ENCODE assay signal across 25 cellular contexts in genomic region chr1:182877331-182877730, GRCh38.
"Had no signal": no experiment of that assay in that cellular context is flagged by ENCODE, and none has a peak within 500 bp of the region (broad histone marks: within the 10 kb centered on the region; RNA-seq: fewer than 3 reads in every experiment).

No MANE protein-coding gene starts in this region.

- H3K27ac Mint-ChIP-seq: activated B cell treated with CpG ODN at 0.5 μM for 24 hours; activated naive CD8-positive, alpha-beta T cell treated with anti-CD3 and anti-CD28 coated beads, Interleukin-2, amount 10 ng/mL, durations not matched to agents 7 days and 5 days; mesothelial cell of epicardium; stimulated activated memory B cell treated with anti-CD40 and anti-IgM and Interleukin-4, amounts not matched to agents 10 μg/mL and 1 μg/mL and 100 μg/mL, for 72 hours had no signal

- H3K4me3 Mint-ChIP-seq: activated B cell treated with CpG ODN at 0.5 μM for 24 hours; activated naive CD8-positive, alpha-beta T cell treated with anti-CD3 and anti-CD28 coated beads, Interleukin-2, amount 10 ng/mL, durations not matched to agents 7 days and 5 days; activated T-helper 1 cell treated with anti-CD3 and anti-CD28 coated beads, Interleukin-12 subunit alpha, Interleukin-12 subunit beta, Interleukin-2, Interleukin-4 antibody, amounts not matched to agents 30 ng/mL and 10 ng/mL and 1 ng/mL, durations not matched to agents 14 hours and 24 hours and 36 hours; mesothelial cell of epicardium; naive thymus-derived CD8-positive, alpha-beta T cell; neural crest cell; stimulated activated memory B cell treated with anti-CD40 and anti-IgM and Interleukin-4, amounts not matched to agents 10 μg/mL and 1 μg/mL and 100 μg/mL, for 72 hours had no signal

- H3K4me1 ChIP-seq: gastroesophageal sphincter, pancreas, prostate gland, sigmoid colon, suprapubic skin, tibial artery, upper lobe of right lung had no signal

- DNase-seq: activated B cell treated with CpG ODN at 0.5 μM for 24 hours; activated CD4-positive, alpha-beta T cell treated with anti-CD3 and anti-CD28 coated beads, Interleukin-2, amount 50 U/mL, for 4 hours; activated gamma-delta T cell; activated naive CD8-positive, alpha-beta T cell treated with anti-CD3 and anti-CD28 coated beads, Interleukin-2, amount 10 ng/mL, durations not matched to agents 7 days and 5 days; amniotic stem cell; brain microvascular endothelial cell; left cardiac atrium; naive thymus-derived CD8-positive, alpha-beta T cell; nucleus accumbens; pancreas; sigmoid colon; stimulated activated CD4-positive, alpha-beta T cell treated with anti-CD3 and anti-CD28 coated beads, Interleukin-4, amount 100 ng/mL, for 4 hours; tibial artery; upper lobe of right lung had no signal

- H3K4me1 Mint-ChIP-seq: activated B cell treated with CpG ODN at 0.5 μM for 24 hours; mesothelial cell of epicardium; neural crest cell; stimulated activated memory B cell treated with anti-CD40 and anti-IgM and Interleukin-4, amounts not matched to agents 10 μg/mL and 1 μg/mL and 100 μg/mL, for 72 hours had no signal

- H3K9me3 Mint-ChIP-seq: activated B cell treated with CpG ODN at 0.5 μM for 24 hours; activated naive CD8-positive, alpha-beta T cell treated with anti-CD3 and anti-CD28 coated beads, Interleukin-2, amount 10 ng/mL, durations not matched to agents 7 days and 5 days; activated T-helper 1 cell treated with anti-CD3 and anti-CD28 coated beads, Interleukin-12 subunit alpha, Interleukin-12 subunit beta, Interleukin-2, Interleukin-4 antibody, amounts not matched to agents 30 ng/mL and 10 ng/mL and 1 ng/mL, durations not matched to agents 14 hours and 24 hours and 36 hours; mesothelial cell of epicardium; naive thymus-derived CD8-positive, alpha-beta T cell; neural crest cell; stimulated activated memory B cell treated with anti-CD40 and anti-IgM and Interleukin-4, amounts not matched to agents 10 μg/mL and 1 μg/mL and 100 μg/mL, for 72 hours had no signal

- H3K4me3 ChIP-seq: coronary artery, gastroesophageal sphincter, hepatocyte, pancreas, prostate gland, sigmoid colon, smooth muscle cell, suprapubic skin, tibial artery, upper lobe of right lung had no signal

- H3K27ac ChIP-seq: brain microvascular endothelial cell, coronary artery, gastroesophageal sphincter, hepatocyte, pancreas, prostate gland, sigmoid colon, suprapubic skin, tibial artery, upper lobe of right lung had no signal

- H3K9me3 ChIP-seq: gastroesophageal sphincter, pancreas, prostate gland, sigmoid colon, suprapubic skin, tibial artery, upper lobe of right lung had no signal

- H3K27me3 Mint-ChIP-seq: activated B cell treated with CpG ODN at 0.5 μM for 24 hours; activated naive CD8-positive, alpha-beta T cell treated with anti-CD3 and anti-CD28 coated beads, Interleukin-2, amount 10 ng/mL, durations not matched to agents 7 days and 5 days; naive thymus-derived CD8-positive, alpha-beta T cell; stimulated activated memory B cell treated with anti-CD40 and anti-IgM and Interleukin-4, amounts not matched to agents 10 μg/mL and 1 μg/mL and 100 μg/mL, for 72 hours had no signal

- ATAC-seq: gastroesophageal sphincter; left cardiac atrium; naive thymus-derived CD8-positive, alpha-beta T cell; pancreas; SK-N-SH treated with all-trans-retinoic acid at 6 μM for 48 hours; stimulated activated memory B cell treated with anti-CD40 and anti-IgM and Interleukin-4, amounts not matched to agents 10 μg/mL and 1 μg/mL and 100 μg/mL, for 72 hours; upper lobe of right lung had no signal

- H3K27me3 ChIP-seq: brain microvascular endothelial cell, gastroesophageal sphincter, hepatocyte, pancreas, sigmoid colon, suprapubic skin, tibial artery, upper lobe of right lung had no signal
